In genomic region chrX:107894038-107894437, GRCh38 we compare ENCODE assay signal across 8 cellular contexts.
DNase-seq lines count a peak whose midpoint lies in the region; ATAC-seq and FAIRE-seq lines count a peak whose summit lies in the region.

No MANE protein-coding gene starts in this region.

- intact Hi-C loops in naive thymus-derived CD4-positive, alpha-beta T cell (cut with micrococcal nuclease) = loop anchor here (1.0 to 10.0 kb wide), 14 partner anchors 67 to 1020 kb away; partner anchors contain the start of genes NCBP2L (in 2 of the 2), MID2 (in 1 of the 2), RBM41 (in 1 of the 2) and TSC22D3 (in 1 of the 2)

- H3K27ac ChIP-seq in naive thymus-derived CD4-positive, alpha-beta T cell (ENCODE audit: low read depth, low read length) = no peak overlapping the region

- peaks cover 0 to 8% (median 0%) of the 10 kb centered on the region in 7 donors for H3K4me1 Mint-ChIP-seq in naive thymus-derived CD4-positive, alpha-beta T cell

- DNase-seq in NCI-H1417 (lab: John Stamatoyannopoulos, UW) = peak; percentile 37 to 84 (median 63)
- DNase-seq in NCI-H1417 treated with DMSO at 0.1 percent for 48 hours (lab: John Stamatoyannopoulos, UW) = no peak
- DNase-seq in GM19239 (ENCODE audit: insufficient read length, low spot score) = peak; percentile 6
- peak; percentile 73 for DNase-seq in KBM-7
- peak; percentile 36 for DNase-seq in SK-N-DZ (ENCODE audit: low spot score)
- DNase-seq in effector CD4-positive, alpha-beta T cell = peak; percentile 21
- DNase-seq in naive thymus-derived CD4-positive, alpha-beta T cell = peak in 7 of 9 donors; percentile 30 to 68 (median 61)

- H3K4me1 ChIP-seq in naive thymus-derived CD4-positive, alpha-beta T cell (ENCODE audit: control insufficient read depth in 2 of 2, insufficient read depth in 2 of 2, low read length in 2 of 2) = no peaks in the 10 kb centered on the region

- no peaks in the 10 kb centered on the region for H3K9me3 ChIP-seq in naive thymus-derived CD4-positive, alpha-beta T cell (ENCODE audit: control insufficient read depth in 2 of 3, low read length in 3 of 3)

- FAIRE-seq in GM19239 (lab: Jason Lieb, UNC) = peak; percentile 91

- H3K36me3 ChIP-seq in naive thymus-derived CD4-positive, alpha-beta T cell (ENCODE audit: control insufficient read depth in 2 of 3, insufficient read depth in 3 of 3, low read length in 3 of 3) = no peaks in the 10 kb centered on the region

- POLR2A ChIA-PET in naive thymus-derived CD4-positive, alpha-beta T cell (lab: Charles Lee) = no interaction called here

- peak; percentile 72 for ATAC-seq in naive thymus-derived CD4-positive, alpha-beta T cell
- no peak for ATAC-seq in HG03457 (IDR thresholded peaks at IDR 0.05; ENCODE audit: unreplicated experiment)

- H3K27me3 Mint-ChIP-seq in naive thymus-derived CD4-positive, alpha-beta T cell = no peaks in the 10 kb centered on the region

- H3K27me3 ChIP-seq in naive thymus-derived CD4-positive, alpha-beta T cell (ENCODE audit: control insufficient read depth in 2 of 2, insufficient read depth in 2 of 2, low read length in 2 of 2) = no peaks in the 10 kb centered on the region

- in situ Hi-C loops in KBM-7 (cut with MboI; ENCODE audit: low pct_unique_long_range_greater_than_20kb, low sequenced_read_pairs) = no loop called here

- H3K4me3 ChIP-seq in naive thymus-derived CD4-positive, alpha-beta T cell (ENCODE audit: low read length) = no peak overlapping the region

- no peak overlapping the region for H3K4me3 Mint-ChIP-seq in naive thymus-derived CD4-positive, alpha-beta T cell

- CTCF ChIA-PET in naive thymus-derived CD4-positive, alpha-beta T cell (lab: Charles Lee) = interaction anchor here (0.6 to 1.1 kb wide), 6 partner anchors 38 to 999 kb away, joined by 3 to 5 read pairs (median 4); no protein-coding TSS in a partner anchor

- H3K9me3 Mint-ChIP-seq in naive thymus-derived CD4-positive, alpha-beta T cell = peaks cover 0 to 9% (median 2%) of the 10 kb centered on the region in 11 donors

- peaks cover 2 to 16% (median 9%) of the 10 kb centered on the region in 5 donors for H3K36me3 Mint-ChIP-seq in naive thymus-derived CD4-positive, alpha-beta T cell

- H3K27ac Mint-ChIP-seq in naive thymus-derived CD4-positive, alpha-beta T cell = peak overlapping the region in 3 of 9 donors; percentile 20 to 90 (median 52)
